ENCODE assay signal across 8 cellular contexts in the genomic region with DNA sequence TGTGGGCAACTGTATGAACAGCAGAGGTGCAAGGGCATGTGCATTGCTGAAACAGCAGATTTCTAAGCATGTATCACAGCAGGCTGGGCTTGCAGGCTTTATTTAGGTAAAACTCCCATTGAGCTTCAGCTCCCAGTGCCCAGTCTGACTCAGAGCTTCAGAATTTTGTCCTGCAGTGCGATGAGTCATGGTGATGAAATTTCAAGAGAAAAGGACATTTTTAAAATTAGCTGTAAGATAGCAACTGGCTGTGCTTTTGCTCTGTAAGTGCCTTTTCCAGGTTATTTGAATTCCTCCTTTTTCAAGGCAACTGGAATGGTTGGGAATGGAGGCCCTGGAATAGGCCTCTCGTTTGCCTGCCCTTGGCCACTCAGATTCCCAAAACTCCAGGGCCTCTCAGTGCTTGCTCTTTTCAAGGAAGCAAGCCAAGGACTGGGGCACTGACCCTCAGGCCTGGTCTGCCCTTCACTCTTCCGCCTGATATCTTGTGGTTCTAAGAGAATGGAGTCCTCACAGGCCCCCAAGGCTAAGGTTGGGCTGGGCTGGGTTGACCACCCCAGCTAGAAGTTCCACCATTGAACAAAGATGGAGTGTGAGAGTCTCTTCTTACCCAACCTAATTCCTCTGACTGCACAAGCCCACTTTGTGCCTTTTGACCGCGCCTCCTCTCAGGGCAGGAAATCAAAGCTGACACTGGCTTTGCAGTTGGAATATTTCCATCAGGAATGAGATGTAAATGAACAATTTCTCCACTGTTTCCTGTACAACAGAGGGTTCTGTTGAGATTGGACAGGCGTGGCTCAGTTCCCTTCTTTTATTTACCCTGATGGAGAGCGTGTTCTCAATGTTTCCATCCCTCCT. TPM values are rescaled to one million over a fixed set of nuclear protein-coding genes. Genes with fewer than 3 reads are reported as not detected.
DNase-seq lines count a peak whose midpoint lies in the region; ATAC-seq lines count a peak whose summit lies in the region.

No MANE protein-coding gene starts in this region.

- peak; percentile 85 to 88 for ATAC-seq in right cardiac atrium
- no peak for ATAC-seq in HG03521 (IDR thresholded peaks at IDR 0.05; ENCODE audit: unreplicated experiment)
- no peak for ATAC-seq in GM19035 (IDR thresholded peaks at IDR 0.05; ENCODE audit: unreplicated experiment)
- no peak for ATAC-seq in HG03571 (IDR thresholded peaks at IDR 0.05; ENCODE audit: unreplicated experiment)

- intact Hi-C loops in right cardiac atrium (cut with DNase I) = no loop called here

- no peaks in the 10 kb centered on the region for H3K27me3 ChIP-seq in right cardiac atrium (ENCODE audit: control insufficient read depth, insufficient read depth)

- 55% methylated on average over 7 of the region's 7 CpGs for WGBS in right cardiac atrium

- H3K27ac ChIP-seq in right cardiac atrium (ENCODE audit: low read length) = peak overlapping the region; percentile 99

- no peaks in the 10 kb centered on the region for H3K9me3 ChIP-seq in right cardiac atrium (ENCODE audit: control insufficient read depth, low read length)

- H3K4me3 ChIP-seq in right cardiac atrium (ENCODE audit: low read length) = no peak overlapping the region

- DNase-seq in AG08396 (ENCODE audit: low spot score) (peak; percentile 80), HT-29 (ENCODE audit: low spot score) (peak; percentile 81), amniotic epithelial cell (ENCODE audit: low read depth) (peak; percentile 95), right cardiac atrium (peak; percentile 38 to 68 (median 49)), renal cortical epithelial cell (ENCODE audit: low read depth) (peak; percentile 99)

- H3K4me1 ChIP-seq in right cardiac atrium (ENCODE audit: control insufficient read depth, insufficient read depth, low read length) = peaks cover 20% of the 10 kb centered on the region

RNA-seq across cellular contexts. Expression of a gene that starts 59.5 kb away (rescaled TPM):
- 13.9 and 14.2 TPM in 2 replicates for total RNA-seq in HT-29 (2014; rRNA removed; shearing (Covaris generic))
- total RNA-seq in right cardiac atrium (10 to 100 TPM; 14.5 to 79.9 (median 28.5) TPM), renal cortical epithelial cell (197 and 327 TPM in 2 replicates)
- 19.7 TPM for polyA plus RNA-seq in right cardiac atrium

Comparison
In these comparisons a context has a peak if more than half of its experiments do, and no peak if none do; other contexts are left out.
1. DNase-seq: peak in every context shown above with its lines; median percentile 99 in renal cortical epithelial cell; 95 in amniotic epithelial cell; 81 in HT-29; 80 in AG08396; 49 in right cardiac atrium.
2. ATAC-seq: peak in right cardiac atrium (2 of 2); none in HG03521 (single experiment), GM19035 (single experiment) and HG03571 (single experiment).